9 cellular contexts compared by ENCODE assay signal in the genomic region with DNA sequence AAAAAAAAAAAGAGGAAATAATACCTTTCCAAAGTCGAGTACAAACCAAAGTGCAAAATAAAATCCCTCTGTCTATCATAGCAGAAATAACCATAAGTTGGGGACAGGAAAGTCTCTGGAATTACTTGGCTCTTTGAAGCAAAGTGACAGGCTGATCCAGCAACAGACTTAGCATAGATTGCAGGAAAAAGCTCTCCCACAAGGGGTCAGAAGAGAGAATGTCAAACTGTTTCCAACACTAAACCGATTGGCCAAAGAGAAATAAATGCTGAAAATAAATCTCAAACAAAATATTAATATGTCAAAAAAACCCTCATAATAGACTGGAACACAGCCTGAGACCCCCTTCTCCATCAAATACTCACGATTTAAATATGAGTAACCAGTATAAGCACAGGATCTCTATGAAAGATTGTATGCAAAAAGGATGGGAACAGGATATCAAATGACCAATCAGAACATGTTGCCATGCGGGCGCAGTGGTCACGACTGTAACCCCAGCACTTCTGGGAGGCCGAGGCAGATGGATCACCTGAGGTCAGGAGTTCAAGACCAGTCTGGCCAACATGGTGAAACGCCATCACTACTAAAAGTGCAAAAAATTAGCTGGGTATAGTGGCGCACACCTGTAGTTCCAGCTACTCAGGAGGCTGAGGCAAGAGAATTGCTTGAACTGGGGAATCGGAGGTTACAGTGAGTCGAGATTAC.
DNase-seq lines count a peak whose midpoint lies in the region; ATAC-seq and TF ChIP-seq lines count a peak whose summit lies in the region.
"Had no signal": no experiment of that assay in that cellular context is flagged by ENCODE, and none has a peak within 500 bp of the region (broad histone marks: within the 10 kb centered on the region; RNA-seq: fewer than 3 reads in every experiment).

No MANE protein-coding gene starts in this region.

- intact Hi-C loops in esophagus muscularis mucosa (cut with DNase I), result no loop called here

- no peak for ATAC-seq in natural killer cell treated with Interleukin-12 subunit alpha and Interleukin-12 subunit beta and Interleukin-15 and Interleukin-18, amount 100 ng/mL, for 72 hours

- H3K36me3 ChIP-seq in esophagus muscularis mucosa, result no peaks in the 10 kb centered on the region
- H3K36me3 ChIP-seq in MG63, result no peaks in the 10 kb centered on the region

- CTCF ChIA-PET in AG04449 (lab: Yijun Ruan, JAX), result interaction anchor here (2.4 kb wide), 1 partner anchor 352 kb away, joined by 9 read pairs; no protein-coding TSS in a partner anchor

- H3K27me3 ChIP-seq in esophagus muscularis mucosa (no peaks in the 10 kb centered on the region), MG63 (no peaks in the 10 kb centered on the region)

- DNase-seq in AG04449 (ENCODE audit: low read depth, low spot score) (no peak), NCI-H460 (ENCODE audit: extremely low read depth, low read depth) (peak; percentile 32), esophagus muscularis mucosa (ENCODE audit: extremely low spot score) (no peak), anterior cingulate cortex (lab: John Stamatoyannopoulos, UW) (no peak), MG63 (no peak), activated T-cell treated with anti-CD3 and anti-CD28 coated beads for 4 hours (no peak)
- DNase-seq in natural killer cell treated with Interleukin-12 subunit alpha and Interleukin-12 subunit beta and Interleukin-15 and Interleukin-18, amount 100 ng/mL, for 72 hours (ENCODE audit: low spot score), result no peak
- DNase-seq: stimulated activated CD4-positive, alpha-beta T cell treated with anti-CD3 and anti-CD28 coated beads, Interleukin-12 subunit alpha, Interleukin-12 subunit beta, amount 100 ng/mL, for 4 hours had no signal

- no peak for TF ChIP-seq EP300 in esophagus muscularis mucosa (IDR thresholded peaks at IDR 0.05)

- H3K36me3 Mint-ChIP-seq in natural killer cell treated with Interleukin-12 subunit alpha and Interleukin-12 subunit beta and Interleukin-15 and Interleukin-18, amount 100 ng/mL, for 72 hours, result no peaks in the 10 kb centered on the region

- H3K27ac Mint-ChIP-seq in natural killer cell treated with Interleukin-12 subunit alpha and Interleukin-12 subunit beta and Interleukin-15 and Interleukin-18, amount 100 ng/mL, for 72 hours, result no peak overlapping the region

- TF ChIP-seq POLR2A in esophagus muscularis mucosa (IDR thresholded peaks at IDR 0.05; ENCODE audit: low read depth), result no peak

- H3K4me3 ChIP-seq in AG04449 (ENCODE audit: low read depth, low read length) (no peak overlapping the region), esophagus muscularis mucosa (no peak overlapping the region), MG63 (no peak overlapping the region)

- no peak overlapping the region for H3K27ac ChIP-seq in esophagus muscularis mucosa (replicated peaks in 1 of 4)

- peak; percentile 33 for TF ChIP-seq CTCF in AG04449 (IDR thresholded peaks at IDR 0.05; ENCODE audit: insufficient read depth, low read length, missing control alignments)
- TF ChIP-seq CTCF in GM12873 (IDR thresholded peaks at IDR 0.05; ENCODE audit: insufficient read depth, low read depth, low read length, missing control alignments), result peak; percentile 46
- TF ChIP-seq CTCF in esophagus muscularis mucosa (IDR thresholded peaks at IDR 0.05), result peak; percentile 12 to 32 (median 15)

- H3K4me1 ChIP-seq in esophagus muscularis mucosa, result no peaks in the 10 kb centered on the region

- 87% methylated on average over 11 of the region's 11 CpGs for WGBS in esophagus muscularis mucosa

- H3K4me3 Mint-ChIP-seq in natural killer cell treated with Interleukin-12 subunit alpha and Interleukin-12 subunit beta and Interleukin-15 and Interleukin-18, amount 100 ng/mL, for 72 hours, result no peak overlapping the region

- no peaks in the 10 kb centered on the region for H3K27me3 Mint-ChIP-seq in natural killer cell treated with Interleukin-12 subunit alpha and Interleukin-12 subunit beta and Interleukin-15 and Interleukin-18, amount 100 ng/mL, for 72 hours

- H3K4me1 Mint-ChIP-seq in natural killer cell treated with Interleukin-12 subunit alpha and Interleukin-12 subunit beta and Interleukin-15 and Interleukin-18, amount 100 ng/mL, for 72 hours (ENCODE audit: low read depth in 2 of 2), result no peaks in the 10 kb centered on the region

- H3K9me3 ChIP-seq in esophagus muscularis mucosa (no peaks in the 10 kb centered on the region), MG63 (no peaks in the 10 kb centered on the region)

- POLR2A ChIA-PET in AG04449 (lab: Yijun Ruan, JAX), result no interaction called here

- peaks cover 12% of the 10 kb centered on the region for H3K9me3 Mint-ChIP-seq in natural killer cell treated with Interleukin-12 subunit alpha and Interleukin-12 subunit beta and Interleukin-15 and Interleukin-18, amount 100 ng/mL, for 72 hours
